ENCODE assay signal across 10 cellular contexts in genomic region chr6:125346926-125347563, GRCh38. TPM values are rescaled to one million over a fixed set of nuclear protein-coding genes. Genes with fewer than 3 reads are reported as not detected.
A peak's percentile ranks its signal among the peaks of the same experiment; 100 is the strongest.
DNase-seq lines count a peak whose midpoint lies in the region; ATAC-seq lines count a peak whose summit lies in the region.
"Had no signal": no experiment of that assay in that cellular context is flagged by ENCODE, and none has a peak within 500 bp of the region (broad histone marks: within the 10 kb centered on the region; RNA-seq: fewer than 3 reads in every experiment).

No MANE protein-coding gene starts in this region.

- H3K27ac Mint-ChIP-seq in activated CD8-positive, alpha-beta T cell treated with anti-CD3 and anti-CD28 coated beads, Interleukin-2, amount 10 ng/mL, durations not matched to agents 7 days and 5 days, result no peak overlapping the region

- H3K9me3 ChIP-seq in mononuclear cell (ENCODE audit: low read depth, low read length), result no peaks in the 10 kb centered on the region
- H3K9me3 ChIP-seq in effector memory CD4-positive, alpha-beta T cell (ENCODE audit: control insufficient read depth, low read length), result no peaks in the 10 kb centered on the region

- no peaks in the 10 kb centered on the region for H3K36me3 Mint-ChIP-seq in activated CD8-positive, alpha-beta T cell treated with anti-CD3 and anti-CD28 coated beads, Interleukin-2, amount 10 ng/mL, durations not matched to agents 7 days and 5 days (ENCODE audit: low read depth)

- ATAC-seq in GM18861 (IDR thresholded peaks at IDR 0.05; ENCODE audit: unreplicated experiment) (peak; percentile 81), GM21786 (IDR thresholded peaks at IDR 0.05; ENCODE audit: unreplicated experiment) (peak; percentile 83), HG03457 (IDR thresholded peaks at IDR 0.05; ENCODE audit: unreplicated experiment) (peak; percentile 79)
- ATAC-seq in activated CD8-positive, alpha-beta T cell treated with anti-CD3 and anti-CD28 coated beads, Interleukin-2, amount 10 ng/mL, durations not matched to agents 7 days and 5 days, result no peak
- ATAC-seq: Panc1 had no signal

- H3K27me3 ChIP-seq in mononuclear cell (ENCODE audit: insufficient read depth, low read length), result peaks cover 3% of the 10 kb centered on the region
- no peaks in the 10 kb centered on the region for H3K27me3 ChIP-seq in effector memory CD4-positive, alpha-beta T cell (replicated peaks; ENCODE audit: control insufficient read depth, insufficient read depth, low read length, poor library complexity, severe bottlenecking)

- no peaks in the 10 kb centered on the region for H3K9me3 Mint-ChIP-seq in activated CD8-positive, alpha-beta T cell treated with anti-CD3 and anti-CD28 coated beads, Interleukin-2, amount 10 ng/mL, durations not matched to agents 7 days and 5 days (ENCODE audit: insufficient read depth)

- H3K4me3 Mint-ChIP-seq in activated CD8-positive, alpha-beta T cell treated with anti-CD3 and anti-CD28 coated beads, Interleukin-2, amount 10 ng/mL, durations not matched to agents 7 days and 5 days, result no peak overlapping the region

- H3K27me3 Mint-ChIP-seq in activated CD8-positive, alpha-beta T cell treated with anti-CD3 and anti-CD28 coated beads, Interleukin-2, amount 10 ng/mL, durations not matched to agents 7 days and 5 days (ENCODE audit: low read depth), result peaks cover 9% of the 10 kb centered on the region

- POLR2A ChIA-PET in activated CD8-positive, alpha-beta T cell treated with anti-CD3 and anti-CD28 coated beads, Interleukin-2, amount 10 ng/mL, durations not matched to agents 7 days and 5 days (lab: Charles Lee), result no interaction called here

- CTCF ChIA-PET in activated CD8-positive, alpha-beta T cell treated with anti-CD3 and anti-CD28 coated beads, Interleukin-2, amount 10 ng/mL, durations not matched to agents 7 days and 5 days (lab: Charles Lee), result interaction anchor here (1.0 kb wide), 1 partner anchor 10 kb away, joined by 3 read pairs; no protein-coding TSS in a partner anchor

- H3K4me1 Mint-ChIP-seq in activated CD8-positive, alpha-beta T cell treated with anti-CD3 and anti-CD28 coated beads, Interleukin-2, amount 10 ng/mL, durations not matched to agents 7 days and 5 days (ENCODE audit: low read depth), result no peaks in the 10 kb centered on the region

- H3K27ac ChIP-seq in effector memory CD4-positive, alpha-beta T cell (ENCODE audit: insufficient read depth, low read length, poor library complexity, severe bottlenecking), result no peak overlapping the region

- H3K4me3 ChIP-seq in mononuclear cell (ENCODE audit: low read length), result peak overlapping the region; percentile 3
- no peak overlapping the region for H3K4me3 ChIP-seq in effector memory CD4-positive, alpha-beta T cell (ENCODE audit: insufficient read depth, low read depth, low read length, poor library complexity, severe bottlenecking)

- peaks cover 13% of the 10 kb centered on the region for H3K4me1 ChIP-seq in mononuclear cell (ENCODE audit: insufficient read depth, low read length)
- H3K4me1 ChIP-seq in effector memory CD4-positive, alpha-beta T cell (ENCODE audit: control insufficient read depth, insufficient read depth, low read length, poor library complexity, severe bottlenecking), result no peaks in the 10 kb centered on the region

- H3K36me3 ChIP-seq in effector memory CD4-positive, alpha-beta T cell (ENCODE audit: control insufficient read depth, insufficient read depth, low read length), result no peaks in the 10 kb centered on the region

- no peak for DNase-seq in activated CD8-positive, alpha-beta T cell treated with anti-CD3 and anti-CD28 coated beads, Interleukin-2, amount 10 ng/mL, durations not matched to agents 7 days and 5 days
- DNase-seq in effector memory CD4-positive, alpha-beta T cell, result no peak
- no peak for DNase-seq in activated CD4-positive, CD25-positive, alpha-beta regulatory T cell treated with anti-CD3 and anti-CD28 coated beads, Interleukin-2, amount 50 U/mL, for 72 hours
- no peak for DNase-seq in NCI-H2107 treated with DMSO at 0.1 percent for 48 hours (lab: John Stamatoyannopoulos, UW; ENCODE audit: unreplicated experiment)
- DNase-seq: DND-41 had no signal

RNA-seq across cellular contexts. Expression of gene HDDC2, which starts 45.3 kb away (rescaled TPM):
- total RNA-seq in mononuclear cell, result 37.8 TPM
- total RNA-seq in activated CD8-positive, alpha-beta T cell treated with anti-CD3 and anti-CD28 coated beads, Interleukin-2, amount 10 ng/mL, durations not matched to agents 7 days and 5 days, result 10 to 100 TPM; 61.7 to 69.8 TPM
